21 cellular contexts compared by ENCODE assay signal in the genomic region with DNA sequence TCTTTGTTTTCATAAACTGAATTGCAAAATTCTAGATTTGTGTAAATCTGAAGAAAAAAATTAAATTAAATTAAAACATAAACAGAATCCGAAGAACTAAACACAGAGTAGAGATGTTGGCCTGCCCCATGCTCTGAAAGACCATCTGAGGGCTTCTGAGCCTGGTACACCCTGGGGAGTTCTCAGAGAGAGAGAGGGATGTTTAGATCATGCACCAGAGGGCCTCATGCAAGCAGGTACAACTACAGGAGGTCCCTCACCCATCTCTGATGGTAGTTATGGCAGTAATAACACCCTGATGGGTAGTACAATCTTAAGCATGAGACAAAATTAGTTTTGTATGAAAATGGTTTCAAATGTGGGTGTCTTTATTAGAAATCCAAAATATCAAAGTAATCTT.
A peak's percentile ranks its signal among the peaks of the same experiment; 100 is the strongest.
DNase-seq lines count a peak whose midpoint lies in the region; ATAC-seq and TF ChIP-seq lines count a peak whose summit lies in the region.
"Had no signal": no experiment of that assay in that cellular context is flagged by ENCODE, and none has a peak within 500 bp of the region (broad histone marks: within the 10 kb centered on the region; RNA-seq: fewer than 3 reads in every experiment).

No MANE protein-coding gene starts in this region.

- peak overlapping the region; percentile 33 for H2AFZ ChIP-seq in neuronal stem cell (ENCODE audit: low read length)

- H3K4me3 Mint-ChIP-seq in CD14-positive monocyte, result no peak overlapping the region
- H3K4me3 Mint-ChIP-seq in HFFc6, result no peak overlapping the region
- H3K4me3 Mint-ChIP-seq in activated naive CD8-positive, alpha-beta T cell treated with anti-CD3 and anti-CD28 coated beads for 36 hours, result no peak overlapping the region
- H3K4me3 Mint-ChIP-seq: activated T-cell treated with anti-CD3 and anti-CD28 coated beads, Interleukin-2, amount 50 U/mL, for 4 hours; naive thymus-derived CD4-positive, alpha-beta T cell had no signal

- H3K23ac ChIP-seq in neuronal stem cell (ENCODE audit: low read depth, low read length, poor library complexity), result no peak overlapping the region

- no CpG with 5 or more reads among the region's 1 CpG for WGBS in neuronal stem cell (ENCODE audit: extremely low coverage in 2 of 2, insufficient read length in 2 of 2, insufficient replicate concordance in 1 of 2), 2 donors

- H3K79me1 ChIP-seq in neuronal stem cell (ENCODE audit: low read depth, low read length), result no peaks in the 10 kb centered on the region

- H3K27ac Mint-ChIP-seq in CD14-positive monocyte, result peak overlapping the region in 5 of 7 donors; percentile 7 to 81 (median 57)
- peak overlapping the region; percentile 19; the same call in 1 of the 2 replicates for H3K27ac Mint-ChIP-seq in HFFc6
- peak overlapping the region; percentile 83 for H3K27ac Mint-ChIP-seq in activated naive CD8-positive, alpha-beta T cell treated with anti-CD3 and anti-CD28 coated beads for 36 hours
- H3K27ac Mint-ChIP-seq: naive thymus-derived CD4-positive, alpha-beta T cell had no signal

- no peak overlapping the region for H2BK12ac ChIP-seq in neuronal stem cell (ENCODE audit: low read length)

- no peak overlapping the region for H2BK120ac ChIP-seq in neuronal stem cell (ENCODE audit: low read depth, low read length)

- H3K36me3 Mint-ChIP-seq in CD14-positive monocyte (no peaks in the 10 kb centered on the region), HFFc6 (ENCODE audit: low read depth) (peaks cover 5% of the 10 kb centered on the region; the same call in 1 of the 2 replicates)
- H3K36me3 Mint-ChIP-seq in activated naive CD8-positive, alpha-beta T cell treated with anti-CD3 and anti-CD28 coated beads for 36 hours, result no peaks in the 10 kb centered on the region
- H3K36me3 Mint-ChIP-seq: naive thymus-derived CD4-positive, alpha-beta T cell had no signal

- peaks cover 0 to 2% of the 10 kb centered on the region in 2 donors for H3K4me1 ChIP-seq in neuronal stem cell (ENCODE audit: control insufficient read depth in 2 of 2, insufficient read depth in 1 of 2, low read depth in 1 of 2, low read length in 2 of 2)
- H3K4me1 ChIP-seq: HAP-1, pancreas had no signal

- no peak for ATAC-seq in HG02852 (IDR thresholded peaks at IDR 0.05; ENCODE audit: unreplicated experiment)
- ATAC-seq in GM19023 (IDR thresholded peaks at IDR 0.05; ENCODE audit: unreplicated experiment), result no peak
- ATAC-seq: gastroesophageal sphincter, sciatic nerve had no signal

- H3K18ac ChIP-seq in neuronal stem cell (ENCODE audit: low read length), result no peak overlapping the region

- no peak overlapping the region for H3K27ac ChIP-seq in neuronal stem cell (replicated peaks; ENCODE audit: low read length)
- H3K27ac ChIP-seq: esophagus muscularis mucosa, gastroesophageal sphincter, pancreas had no signal

- H3K4me2 ChIP-seq in neuronal stem cell (ENCODE audit: insufficient read depth, low read length, poor library complexity, severe bottlenecking), result no peak overlapping the region

- no peak overlapping the region for H2BK15ac ChIP-seq in neuronal stem cell (ENCODE audit: low read length)

- no peak overlapping the region for H3K9ac ChIP-seq in neuronal stem cell (ENCODE audit: low read depth, low read length, poor library complexity)

- H3K4me1 Mint-ChIP-seq in CD14-positive monocyte (peaks cover 30% of the 10 kb centered on the region), HFFc6 (ENCODE audit: low read depth) (peaks cover 58% of the 10 kb centered on the region)
- peaks cover 20% of the 10 kb centered on the region for H3K4me1 Mint-ChIP-seq in activated naive CD8-positive, alpha-beta T cell treated with anti-CD3 and anti-CD28 coated beads for 36 hours

- no peak overlapping the region for H2BK5ac ChIP-seq in neuronal stem cell (ENCODE audit: low read length)

- TF ChIP-seq CTCF in CD14-positive monocyte (IDR thresholded peaks at IDR 0.05) (no peak), HFFc6 (IDR thresholded peaks at IDR 0.05) (no peak)

- intact Hi-C loops in CD14-positive monocyte (cut with micrococcal nuclease), result no loop called here

- H3K9me3 Mint-ChIP-seq in CD14-positive monocyte (peaks cover 0 to 2% (median 0%) of the 10 kb centered on the region in 7 donors), HFFc6 (no peaks in the 10 kb centered on the region)
- H3K9me3 Mint-ChIP-seq in activated naive CD8-positive, alpha-beta T cell treated with anti-CD3 and anti-CD28 coated beads for 36 hours, result no peaks in the 10 kb centered on the region
- H3K9me3 Mint-ChIP-seq: activated T-cell treated with anti-CD3 and anti-CD28 coated beads, Interleukin-2, amount 50 U/mL, for 4 hours; naive thymus-derived CD4-positive, alpha-beta T cell had no signal

- no peaks in the 10 kb centered on the region for H3K27me3 ChIP-seq in neuronal stem cell (ENCODE audit: control insufficient read depth in 3 of 3, insufficient read depth in 3 of 3, low read depth in 1 of 3, low read length in 3 of 3)
- H3K27me3 ChIP-seq: esophagus muscularis mucosa, gastroesophageal sphincter, pancreas had no signal

- no peak overlapping the region for H3K14ac ChIP-seq in neuronal stem cell (ENCODE audit: low read length)

- H3K27me3 Mint-ChIP-seq in CD14-positive monocyte (ENCODE audit: low read depth in 3 of 3), result peaks cover 0 to 2% (median 1%) of the 10 kb centered on the region in 3 donors
- H3K27me3 Mint-ChIP-seq in HFFc6 (ENCODE audit: insufficient read depth), result no peaks in the 10 kb centered on the region
- H3K27me3 Mint-ChIP-seq in activated naive CD8-positive, alpha-beta T cell treated with anti-CD3 and anti-CD28 coated beads for 36 hours, result peaks cover 9% of the 10 kb centered on the region

- H4K91ac ChIP-seq in neuronal stem cell (ENCODE audit: low read depth, low read length, poor library complexity), result no peak overlapping the region

- H3K36me3 ChIP-seq in neuronal stem cell (replicated peaks in 1 of 2; ENCODE audit: control insufficient read depth in 2 of 2, insufficient read depth in 2 of 2, low read length in 2 of 2), result no peaks in the 10 kb centered on the region
- H3K36me3 ChIP-seq: esophagus muscularis mucosa, gastroesophageal sphincter, HAP-1, pancreas had no signal

- H3K4ac ChIP-seq in neuronal stem cell (ENCODE audit: low read length), result no peak overlapping the region

- DNase-seq in CD14-positive monocyte (ENCODE audit: low spot score), result no peak
- DNase-seq in HFFc6, result no peak
- no peak for DNase-seq in activated naive CD8-positive, alpha-beta T cell treated with anti-CD3 and anti-CD28 coated beads for 36 hours
- no peak for DNase-seq in neuronal stem cell (ENCODE audit: low spot score)
- no peak for DNase-seq in HCEC 1CT
- DNase-seq: activated naive CD4-positive, alpha-beta T cell treated with Interleukin-2 at 50 U/mL for 16 hours; activated T-cell treated with anti-CD3 and anti-CD28 coated beads, Interleukin-2, amount 50 U/mL, for 4 hours; anterior cingulate cortex; effector memory CD4-positive, alpha-beta T cell; naive thymus-derived CD4-positive, alpha-beta T cell; NCI-H1930; NCI-H446 treated with DMSO at 0.1 percent for 48 hours; pancreas; stimulated activated CD4-positive, alpha-beta T cell treated with anti-CD3 and anti-CD28 coated beads, Interleukin-15, amount 100 ng/mL, for 24 hours; T-helper 2 cell had no signal

- no peak overlapping the region for H4K8ac ChIP-seq in neuronal stem cell (ENCODE audit: low read depth, low read length)

- H3K4me3 ChIP-seq in neuronal stem cell (ENCODE audit: low read length in 2 of 2), result no peak overlapping the region
- H3K4me3 ChIP-seq: esophagus muscularis mucosa, gastroesophageal sphincter, HAP-1, pancreas had no signal

- no peaks in the 10 kb centered on the region for H3K9me3 ChIP-seq in neuronal stem cell (replicated peaks in 1 of 2; ENCODE audit: control insufficient read depth in 2 of 2, insufficient read depth in 1 of 2, low read depth in 1 of 2, low read length in 2 of 2)
- H3K9me3 ChIP-seq: esophagus muscularis mucosa, gastroesophageal sphincter, HAP-1, pancreas had no signal

- H2AK5ac ChIP-seq in neuronal stem cell (ENCODE audit: low read depth, low read length), result no peak overlapping the region

Comparison
In these comparisons a context has a peak if more than half of its experiments do, and no peak if none do; other contexts are left out.
1. H3K27ac Mint-ChIP-seq: peak in every context shown above with its lines; median percentile 83 in activated naive CD8-positive, alpha-beta T cell treated with anti-CD3 and anti-CD28 coated beads for 36 hours; 57 in CD14-positive monocyte; 19 in HFFc6.